In the genomic region with DNA sequence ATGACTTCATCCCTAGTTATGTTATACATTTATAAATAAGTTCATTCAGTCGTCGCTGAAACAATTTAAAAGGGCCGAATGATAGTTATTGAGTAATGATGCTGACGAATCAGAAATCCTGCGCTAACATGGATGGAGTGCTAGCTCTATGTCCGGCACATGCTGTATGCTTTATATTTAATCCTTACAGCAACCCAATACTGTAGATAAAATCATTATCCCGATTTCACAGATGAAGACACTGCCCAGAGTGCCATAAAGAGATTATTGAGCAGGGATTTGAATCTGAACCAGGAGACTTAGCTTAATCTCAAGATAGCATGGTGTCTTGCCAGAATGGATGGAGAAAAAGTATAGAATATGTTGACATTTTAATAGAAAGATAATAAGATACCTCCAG, we compare ENCODE assay signal across 1 cellular context.
TF ChIP-seq lines count a peak whose summit lies in the region.

No MANE protein-coding gene starts in this region.

TF ChIP-seq in H1, 55 proteins besides CTCF, POLR2A, EP300 and RAD21 (continued from another document):
- TF ChIP-seq KDM1A (IDR thresholded peaks at IDR 0.05; ENCODE audit: borderline replicate concordance, low read length): no peak
- TF ChIP-seq RBBP5 (IDR thresholded peaks at IDR 0.05; ENCODE audit: borderline replicate concordance, low read depth, low read length): no peak
- no peak for TF ChIP-seq FOSL1 (IDR thresholded peaks at IDR 0.05; ENCODE audit: insufficient read depth, low read depth, low read length)
- no peak for TF ChIP-seq GABPA (IDR thresholded peaks at IDR 0.05; ENCODE audit: borderline replicate concordance, insufficient read depth, low read length)
- TF ChIP-seq SIN3A (conservative IDR thresholded peaks at IDR 0.05 in 1 of 2, IDR thresholded peaks at IDR 0.05 in 1 of 2; ENCODE audit: low read depth in 1 of 2, low read length in 2 of 2): no peak
- no peak for TF ChIP-seq TEAD4 (IDR thresholded peaks at IDR 0.05; ENCODE audit: low read depth, low read length)
- TF ChIP-seq TAF1 (IDR thresholded peaks at IDR 0.05; ENCODE audit: low read depth, low read length): no peak
- TF ChIP-seq NRF1 (IDR thresholded peaks at IDR 0.05; ENCODE audit: low read depth, low read length): no peak
- no peak for TF ChIP-seq CEBPB (IDR thresholded peaks at IDR 0.05; ENCODE audit: low read depth, low read length)
- TF ChIP-seq, protein P1, sequence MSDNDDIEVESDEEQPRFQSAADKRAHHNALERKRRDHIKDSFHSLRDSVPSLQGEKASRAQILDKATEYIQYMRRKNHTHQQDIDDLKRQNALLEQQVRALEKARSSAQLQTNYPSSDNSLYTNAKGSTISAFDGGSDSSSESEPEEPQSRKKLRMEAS (IDR thresholded peaks at IDR 0.05): no peak
- no peak for TF ChIP-seq EZH2 (IDR thresholded peaks at IDR 0.05; ENCODE audit: low read depth, low read length, severe bottlenecking)
- no peak for TF ChIP-seq PHF8 (conservative IDR thresholded peaks at IDR 0.05; ENCODE audit: low read depth, low read length)
